18 cellular contexts compared by ENCODE assay signal in genomic region chr5:174990909-174991308, GRCh38.
"Had no signal": no experiment of that assay in that cellular context is flagged by ENCODE, and none has a peak within 500 bp of the region (broad histone marks: within the 10 kb centered on the region; RNA-seq: fewer than 3 reads in every experiment).

No MANE protein-coding gene starts in this region.

- H3K4me1 Mint-ChIP-seq: activated naive CD8-positive, alpha-beta T cell treated with anti-CD3 and anti-CD28 coated beads, Interleukin-2, amount 10 ng/mL, durations not matched to agents 7 days and 5 days; natural killer cell had no signal

- FAIRE-seq: kidney had no signal

- ATAC-seq: natural killer cell; stimulated activated naive CD8-positive, alpha-beta T cell treated with anti-CD3 and anti-CD28 coated beads, Interleukin-15, Interleukin-2, amounts not matched to agents 100 U/mL and 50 U/mL, for 24 hours had no signal

- H3K27me3 Mint-ChIP-seq: activated naive CD8-positive, alpha-beta T cell treated with anti-CD3 and anti-CD28 coated beads, Interleukin-2, amount 10 ng/mL, durations not matched to agents 7 days and 5 days had no signal

- H3K36me3 Mint-ChIP-seq: activated naive CD8-positive, alpha-beta T cell treated with anti-CD3 and anti-CD28 coated beads, Interleukin-2, amount 10 ng/mL, durations not matched to agents 7 days and 5 days; natural killer cell had no signal

- H3K4me3 ChIP-seq: breast epithelium, dorsolateral prefrontal cortex, smooth muscle cell, suprapubic skin had no signal

- DNase-seq: activated CD4-positive, alpha-beta T cell treated with anti-CD3 and anti-CD28 coated beads, Interleukin-2, amount 50 U/mL, for 1 hour; activated CD4-positive, CD25-positive, alpha-beta regulatory T cell; activated CD8-positive, alpha-beta memory T cell treated with anti-CD3 and anti-CD28 coated beads for 24 hours; activated naive CD8-positive, alpha-beta T cell treated with anti-CD3 and anti-CD28 coated beads, Interleukin-2, amount 10 ng/mL, durations not matched to agents 7 days and 5 days; dorsolateral prefrontal cortex; erythroblast; hippocampal formation; kidney; mesendoderm; natural killer cell; posterior cingulate gyrus; stimulated activated naive CD8-positive, alpha-beta T cell treated with anti-CD3 and anti-CD28 coated beads, Interleukin-15, Interleukin-2, amounts not matched to agents 100 U/mL and 50 U/mL, for 24 hours; SW 1271 had no signal

- H3K27ac Mint-ChIP-seq: activated naive CD8-positive, alpha-beta T cell treated with anti-CD3 and anti-CD28 coated beads, Interleukin-2, amount 10 ng/mL, durations not matched to agents 7 days and 5 days; natural killer cell; T-helper 2 cell treated with Interferon-gamma antibody and Interleukin-4, amounts not matched to agents 5 μg/mL and 100 μg/mL, for 36 hours had no signal

- H3K27ac ChIP-seq: breast epithelium, dorsolateral prefrontal cortex, neutrophil, suprapubic skin had no signal

- H3K4me3 Mint-ChIP-seq: activated naive CD8-positive, alpha-beta T cell treated with anti-CD3 and anti-CD28 coated beads, Interleukin-2, amount 10 ng/mL, durations not matched to agents 7 days and 5 days; natural killer cell; T-helper 2 cell treated with Interferon-gamma antibody and Interleukin-4, amounts not matched to agents 5 μg/mL and 100 μg/mL, for 36 hours had no signal

- H3K27me3 ChIP-seq: breast epithelium, neutrophil, suprapubic skin had no signal

- H3K4me1 ChIP-seq: breast epithelium, suprapubic skin had no signal

- H3K36me3 ChIP-seq: breast epithelium, neutrophil, suprapubic skin had no signal

- H3K4me2 ChIP-seq: smooth muscle cell had no signal

- H3K9me3 ChIP-seq: breast epithelium, neutrophil, suprapubic skin had no signal

- H3K9me3 Mint-ChIP-seq: activated naive CD8-positive, alpha-beta T cell treated with anti-CD3 and anti-CD28 coated beads, Interleukin-2, amount 10 ng/mL, durations not matched to agents 7 days and 5 days; T-helper 2 cell treated with Interferon-gamma antibody and Interleukin-4, amounts not matched to agents 5 μg/mL and 100 μg/mL, for 36 hours had no signal
